Comparison of ENCODE assay signal across 1 cellular context in the genomic region with DNA sequence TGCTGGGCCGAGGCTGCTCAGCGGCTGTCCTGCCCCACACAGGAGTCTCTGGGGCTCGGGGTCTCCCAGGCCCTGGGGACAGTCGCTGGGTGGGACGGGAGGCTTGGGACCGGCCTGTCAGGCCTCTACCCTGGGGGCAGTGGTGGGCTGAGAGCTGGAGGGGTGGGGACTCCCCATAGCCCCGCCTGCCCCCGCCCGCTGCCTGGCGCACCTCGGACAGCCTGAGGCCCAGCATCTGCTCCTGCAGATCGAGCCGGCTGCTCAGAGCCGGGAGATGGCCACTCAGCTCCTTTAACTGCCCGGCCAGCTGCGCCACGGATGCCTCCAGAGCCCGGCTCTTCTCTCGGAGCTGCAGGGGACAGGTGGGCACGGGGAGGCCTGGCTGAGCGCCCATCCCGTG.
TF ChIP-seq lines count a peak whose summit lies in the region.

No MANE protein-coding gene starts in this region.

TF ChIP-seq in K562, 482 proteins besides CTCF, POLR2A, EP300 and RAD21:
- TF ChIP-seq AFF4 (CRISPR knock-in tag; IDR thresholded peaks at IDR 0.05) (no peak), SAFB (IDR thresholded peaks at IDR 0.05; ENCODE audit: borderline replicate concordance, low read depth, low read length) (0 out of 2 replicates have a peak, but pooled peaks have one; percentile 6), ZNF707 (CRISPR knock-in tag; conservative IDR thresholded peaks at IDR 0.05) (no peak)
